Comparison of ENCODE assay signal across 11 cellular contexts in genomic region chr14:104787736-104788532, GRCh38. TPM values are rescaled to one million over a fixed set of nuclear protein-coding genes. Genes with fewer than 3 reads are reported as not detected.
DNase-seq lines count a peak whose midpoint lies in the region; ATAC-seq, FAIRE-seq and TF ChIP-seq lines count a peak whose summit lies in the region.
"Had no signal": no experiment of that assay in that cellular context is flagged by ENCODE, and none has a peak within 500 bp of the region (broad histone marks: within the 10 kb centered on the region; RNA-seq: fewer than 3 reads in every experiment).

No MANE protein-coding gene starts in this region.

- WGBS in HepG2 (ENCODE audit: low lambda C conversion rate): 100% methylated on average over 4 of the region's 14 CpGs
- WGBS in right lobe of liver (ENCODE audit: insufficient coverage, low coverage, low lambda C conversion rate, missing lambda C conversion rate): 55% methylated on average over 5 of the region's 14 CpGs
- WGBS in ectodermal cell, 2 experiments: 90 to 92% methylated on average over 14 of the region's 14 CpGs

- H3K9me3 ChIP-seq in HepG2 (ENCODE audit: low read length): no peaks in the 10 kb centered on the region
- no peaks in the 10 kb centered on the region for H3K9me3 ChIP-seq in right lobe of liver
- no peaks in the 10 kb centered on the region for H3K9me3 ChIP-seq in ectodermal cell (ENCODE audit: control insufficient read depth, low read length)

- peaks cover 6% of the 10 kb centered on the region for H3K79me2 ChIP-seq in HepG2 (ENCODE audit: insufficient read depth, low read length)

- H3K4me2 ChIP-seq in HepG2 (ENCODE audit: low read depth, low read length): no peak overlapping the region

- H3K27me3 ChIP-seq in HepG2 (ENCODE audit: control insufficient read depth in 1 of 2, insufficient read depth in 2 of 2, low read length in 2 of 2) (no peaks in the 10 kb centered on the region), right lobe of liver (no peaks in the 10 kb centered on the region), ectodermal cell (ENCODE audit: control insufficient read depth, insufficient read depth, low read length, poor library complexity, severe bottlenecking) (no peaks in the 10 kb centered on the region)

- peaks cover 3% of the 10 kb centered on the region for H3K36me3 Mint-ChIP-seq in T-cell
- no peaks in the 10 kb centered on the region for H3K36me3 Mint-ChIP-seq in natural killer cell treated with Interleukin-12 subunit alpha and Interleukin-12 subunit beta and Interleukin-15 and Interleukin-18, amount 100 ng/mL, for 72 hours

- H3K27ac ChIP-seq in HepG2 (ENCODE audit: extremely low read length, insufficient read depth, low read length) (no peak overlapping the region), right lobe of liver (peak overlapping the region in 1 of 3 donors; percentile 58), ectodermal cell (ENCODE audit: insufficient read depth, low read depth, low read length, poor library complexity, severe bottlenecking) (peak overlapping the region; percentile 26)

- H3K4me3 ChIP-seq in HepG2 (replicated peaks in 1 of 3; ENCODE audit: insufficient read depth in 1 of 3, low read depth in 2 of 3, low read length in 3 of 3) (no peak overlapping the region), right lobe of liver (no peak overlapping the region), ectodermal cell (ENCODE audit: insufficient read depth, low read depth, low read length) (no peak overlapping the region)

- no TSS peak for BruUV-seq in HepG2 (replicated peaks; lab: Mats Ljungman, UMichigan)

- no peak overlapping the region for H3K27ac Mint-ChIP-seq in T-cell
- H3K27ac Mint-ChIP-seq in natural killer cell treated with Interleukin-12 subunit alpha and Interleukin-12 subunit beta and Interleukin-15 and Interleukin-18, amount 100 ng/mL, for 72 hours: no peak overlapping the region
- H3K27ac Mint-ChIP-seq: activated T-cell treated with anti-CD3 and anti-CD28 coated beads, Interleukin-2, amount 50 U/mL, for 72 hours had no signal

- no peaks in the 10 kb centered on the region for H3K9me3 Mint-ChIP-seq in T-cell
- H3K9me3 Mint-ChIP-seq in natural killer cell treated with Interleukin-12 subunit alpha and Interleukin-12 subunit beta and Interleukin-15 and Interleukin-18, amount 100 ng/mL, for 72 hours: no peaks in the 10 kb centered on the region
- H3K9me3 Mint-ChIP-seq: activated T-cell treated with anti-CD3 and anti-CD28 coated beads, Interleukin-2, amount 50 U/mL, for 72 hours had no signal

- ATAC-seq in HepG2 (no peak), right lobe of liver (no peak), GM18868 (IDR thresholded peaks at IDR 0.05; ENCODE audit: unreplicated experiment) (no peak), HG03139 (IDR thresholded peaks at IDR 0.05; ENCODE audit: unreplicated experiment) (no peak), T-cell (replicated peaks in 1 of 4) (no peak)
- ATAC-seq in natural killer cell treated with Interleukin-12 subunit alpha and Interleukin-12 subunit beta and Interleukin-15 and Interleukin-18, amount 100 ng/mL, for 72 hours: no peak
- ATAC-seq: activated T-cell treated with anti-CD3 and anti-CD28 coated beads, Interleukin-2, amount 50 U/mL, for 72 hours had no signal

- H3K36me3 ChIP-seq in HepG2 (replicated peaks in 1 of 2; ENCODE audit: control insufficient read depth in 1 of 2, insufficient read depth in 2 of 2, low read length in 2 of 2) (peaks cover 16 to 25% of the 10 kb centered on the region in 2 experiments; a peak in 3 of 5 replicates), right lobe of liver (peaks cover 0 to 3% (median 0%) of the 10 kb centered on the region in 4 donors), ectodermal cell (ENCODE audit: control insufficient read depth, insufficient read depth, low read length) (no peaks in the 10 kb centered on the region)

- TF ChIP-seq EP300 in HepG2 (IDR thresholded peaks at IDR 0.05; ENCODE audit: low read depth in 2 of 2, low read length in 2 of 2) (no peak), HepG2 (CRISPR knock-in tag; IDR thresholded peaks at IDR 0.05; ENCODE audit: borderline replicate concordance) (no peak)

- H3K4me3 Mint-ChIP-seq in T-cell: peak overlapping the region in 1 of 3 donors; percentile 20
- H3K4me3 Mint-ChIP-seq in natural killer cell treated with Interleukin-12 subunit alpha and Interleukin-12 subunit beta and Interleukin-15 and Interleukin-18, amount 100 ng/mL, for 72 hours: no peak overlapping the region
- H3K4me3 Mint-ChIP-seq: activated T-cell treated with anti-CD3 and anti-CD28 coated beads, Interleukin-2, amount 50 U/mL, for 72 hours had no signal

- in situ Hi-C loops in HepG2 (cut with HindIII; ENCODE audit: extremely low pct_ligation_motif_present, low pct_unique_long_range_greater_than_20kb): no loop called here

- TF ChIP-seq POLR2A in HepG2 (IDR thresholded peaks at IDR 0.05; ENCODE audit: insufficient read depth in 1 of 2, low read depth in 2 of 2, low read length in 2 of 2): no peak
- no peak for TF ChIP-seq POLR2A in right lobe of liver (IDR thresholded peaks at IDR 0.05)

- no peak for TF ChIP-seq CTCF in HepG2 (CRISPR knock-in tag; IDR thresholded peaks at IDR 0.05)
- no peak for TF ChIP-seq CTCF in right lobe of liver (IDR thresholded peaks at IDR 0.05)

- no peak overlapping the region for H2AFZ ChIP-seq in HepG2 (ENCODE audit: low read length)

- POLR2A ChIA-PET in HepG2 (lab: Yijun Ruan, JAX): interaction anchor here (1.7 kb wide), 1 partner anchor 19 kb away, joined by 4 read pairs; no protein-coding TSS in a partner anchor
- POLR2A ChIA-PET in T-cell (lab: Charles Lee): no interaction called here

- H3K9ac ChIP-seq in HepG2 (ENCODE audit: insufficient read depth, low read depth, low read length): no peak overlapping the region

- TF ChIP-seq RAD21 in HepG2 (CRISPR knock-in tag; IDR thresholded peaks at IDR 0.05): no peak

- FAIRE-seq in HepG2 (lab: Jason Lieb, UNC): no peak

- H4K20me1 ChIP-seq in HepG2 (ENCODE audit: insufficient read depth, low read length): 0 out of 2 replicates have a peak, but pooled peaks cover 6% of the 10 kb centered on the region

- DNase-seq in HepG2 (ENCODE audit: low spot score) (no peak), right lobe of liver (no peak), NCI-H2227 (lab: John Stamatoyannopoulos, UW; ENCODE audit: unreplicated experiment) (peak; percentile 85), T-cell (no peak)
- no peak for DNase-seq in natural killer cell treated with Interleukin-12 subunit alpha and Interleukin-12 subunit beta and Interleukin-15 and Interleukin-18, amount 100 ng/mL, for 72 hours (ENCODE audit: low spot score)
- DNase-seq: activated T-cell treated with anti-CD3 and anti-CD28 coated beads, Interleukin-2, amount 50 U/mL, for 72 hours; dermis blood vessel endothelial cell; posterior cingulate gyrus had no signal

- intact Hi-C loops in HepG2 (cut with micrococcal nuclease; ENCODE audit: unreplicated experiment) (no loop called here), right lobe of liver (cut with DNase I) (no loop called here)

- H3K4me1 Mint-ChIP-seq in T-cell: peaks cover 16 to 45% (median 30%) of the 10 kb centered on the region in 3 donors
- peaks cover 8 to 15% of the 10 kb centered on the region in 2 donors for H3K4me1 Mint-ChIP-seq in natural killer cell treated with Interleukin-12 subunit alpha and Interleukin-12 subunit beta and Interleukin-15 and Interleukin-18, amount 100 ng/mL, for 72 hours (ENCODE audit: low read depth in 2 of 2)

- CTCF ChIA-PET in HepG2 (lab: Yijun Ruan, JAX; ENCODE audit: low intra/inter-chr PET ratio, low total read pairs) (no interaction called here), T-cell (lab: Charles Lee) (interaction anchor here in 1 of 2 donors (0.6 kb wide), 1 partner anchor 117 kb away, joined by 3 read pairs; no protein-coding TSS in a partner anchor)

- H3K27me3 Mint-ChIP-seq in T-cell: no peaks in the 10 kb centered on the region
- H3K27me3 Mint-ChIP-seq in natural killer cell treated with Interleukin-12 subunit alpha and Interleukin-12 subunit beta and Interleukin-15 and Interleukin-18, amount 100 ng/mL, for 72 hours: no peaks in the 10 kb centered on the region

- H3K4me1 ChIP-seq in HepG2 (ENCODE audit: insufficient read depth, low read length) (peaks cover 19% of the 10 kb centered on the region), right lobe of liver (peaks cover 0 to 64% (median 30%) of the 10 kb centered on the region in 4 donors), ectodermal cell (ENCODE audit: control insufficient read depth, insufficient read depth, low read length) (no peaks in the 10 kb centered on the region)

RNA-seq across cellular contexts. Expression of gene AKT1, which starts 7.6 kb away (rescaled TPM):
- total RNA-seq in HepG2 (2016; rRNA removed; fragmentation: Illumina TruSeq; extraction: Trizol) (85.7 and 96.2 TPM in 2 replicates), right lobe of liver (10 to 100 TPM; 66.7 to 92.1 (median 83.9) TPM), T-cell (100 to 1,000 TPM in 2 of 5 donors, 10 to 100 TPM in 3; 68.4 to 113 (median 99.7) TPM)
- total RNA-seq in HepG2 (2016; cell fraction: cytosol; rRNA removed; fragmentation: Illumina TruSeq; extraction: Trizol; ENCODE audit: low read depth): 66.8 and 84.2 TPM in 2 replicates
- total RNA-seq in HepG2 (2016; cell fraction: insoluble cytoplasmic fraction; rRNA removed; fragmentation: Illumina TruSeq; extraction: Trizol): 76.8 and 97.9 TPM in 2 replicates
- 171 and 190 TPM in 2 replicates for total RNA-seq in HepG2 (2016; cell fraction: membrane; rRNA removed; fragmentation: Illumina TruSeq; extraction: Trizol)
- total RNA-seq in HepG2 (2016; cell fraction: nucleus; rRNA removed; fragmentation: Illumina TruSeq; extraction: Trizol): 48.2 and 57.1 TPM in 2 replicates
- 116 and 135 TPM in 2 replicates for polyA plus RNA-seq in HepG2 (2011; rRNA removed)
- polyA plus RNA-seq in HepG2 (2011; cell fraction: cytosol; rRNA removed): 114 and 136 TPM in 2 replicates
- polyA plus RNA-seq in HepG2 (2011; cell fraction: nucleus; rRNA removed): 362 and 435 TPM in 2 replicates
- 58.6 and 80.7 TPM in 2 replicates for polyA plus RNA-seq in HepG2 (2012)
- polyA plus RNA-seq in HepG2 (2016; cell fraction: cytosol; fragmentation: Illumina TruSeq; extraction: Trizol; ENCODE audit: low read depth): 81.6 and 107 TPM in 2 replicates
- 105 and 119 TPM in 2 replicates for polyA plus RNA-seq in HepG2 (2016; cell fraction: insoluble cytoplasmic fraction; fragmentation: Illumina TruSeq; extraction: Trizol; ENCODE audit: low read depth)
- 182 and 194 TPM in 2 replicates for polyA plus RNA-seq in HepG2 (2016; cell fraction: membrane; fragmentation: Illumina TruSeq; extraction: Trizol; ENCODE audit: low read depth)
- 146 and 159 TPM in 2 replicates for polyA plus RNA-seq in HepG2 (2016; cell fraction: nucleus; fragmentation: Illumina TruSeq; extraction: Trizol; ENCODE audit: insufficient read depth, low read depth)
- 159 and 183 TPM in 2 replicates for polyA minus RNA-seq in HepG2 (2011; rRNA and poly(A)+ RNA removed; ENCODE audit: low replicate concordance)
- 76.1 and 78.3 TPM in 2 replicates for polyA minus RNA-seq in HepG2 (2011; cell fraction: cytosol; rRNA and poly(A)+ RNA removed)
- 46.7 and 48.0 TPM in 2 replicates for polyA minus RNA-seq in HepG2 (2011; cell fraction: nucleus; rRNA and poly(A)+ RNA removed)
- 85.5 TPM for polyA plus RNA-seq in ectodermal cell (2013, experiment 1 of 4)
- 81.3 TPM for polyA plus RNA-seq in ectodermal cell (2013, experiment 2 of 4)
- polyA plus RNA-seq in ectodermal cell (2013, experiment 3 of 4): 59.4 TPM
- 66.3 TPM for polyA plus RNA-seq in ectodermal cell (2013, experiment 4 of 4)
- 100 to 1,000 TPM; 128 to 229 TPM for total RNA-seq in natural killer cell treated with Interleukin-12 subunit alpha and Interleukin-12 subunit beta and Interleukin-15 and Interleukin-18, amount 100 ng/mL, for 72 hours

RNA-seq across cellular contexts. Expression of gene ZBTB42, which starts 13.0 kb away (rescaled TPM):
- 3.2 and 4.2 TPM in 2 replicates for total RNA-seq in HepG2 (2016; rRNA removed; fragmentation: Illumina TruSeq; extraction: Trizol)
- total RNA-seq in HepG2 (2016; cell fraction: cytosol; rRNA removed; fragmentation: Illumina TruSeq; extraction: Trizol; ENCODE audit: low read depth): 1.2 and 1.6 TPM in 2 replicates
- total RNA-seq in HepG2 (2016; cell fraction: insoluble cytoplasmic fraction; rRNA removed; fragmentation: Illumina TruSeq; extraction: Trizol): 2.4 and 3.9 TPM in 2 replicates
- total RNA-seq in HepG2 (2016; cell fraction: membrane; rRNA removed; fragmentation: Illumina TruSeq; extraction: Trizol): 4.3 and 4.4 TPM in 2 replicates
- 3.6 and 4.2 TPM in 2 replicates for total RNA-seq in HepG2 (2016; cell fraction: nucleus; rRNA removed; fragmentation: Illumina TruSeq; extraction: Trizol)
- polyA plus RNA-seq in HepG2 (2011; rRNA removed): 2.8 and 4.0 TPM in 2 replicates
- polyA plus RNA-seq in HepG2 (2011; cell fraction: cytosol; rRNA removed): 3.7 and 4.3 TPM in 2 replicates
- polyA plus RNA-seq in HepG2 (2011; cell fraction: nucleus; rRNA removed): 7.2 and 7.5 TPM in 2 replicates
- 3.6 and 4.3 TPM in 2 replicates for polyA plus RNA-seq in HepG2 (2012)
- 1.0 and 1.1 TPM in 2 replicates for polyA plus RNA-seq in HepG2 (2016; cell fraction: cytosol; fragmentation: Illumina TruSeq; extraction: Trizol; ENCODE audit: low read depth)
- 2.3 and 2.7 TPM in 2 replicates for polyA plus RNA-seq in HepG2 (2016; cell fraction: insoluble cytoplasmic fraction; fragmentation: Illumina TruSeq; extraction: Trizol; ENCODE audit: low read depth)
- polyA plus RNA-seq in HepG2 (2016; cell fraction: membrane; fragmentation: Illumina TruSeq; extraction: Trizol; ENCODE audit: low read depth): 3.4 and 3.5 TPM in 2 replicates
- polyA plus RNA-seq in HepG2 (2016; cell fraction: nucleus; fragmentation: Illumina TruSeq; extraction: Trizol; ENCODE audit: insufficient read depth, low read depth): 2.8 and 3.1 TPM in 2 replicates
- polyA minus RNA-seq in HepG2 (2011; rRNA and poly(A)+ RNA removed; ENCODE audit: low replicate concordance): 6.6 and 17.0 TPM in 2 replicates
- 6.2 and 8.1 TPM in 2 replicates for polyA minus RNA-seq in HepG2 (2011; cell fraction: cytosol; rRNA and poly(A)+ RNA removed)
- 8.2 TPM in 2 replicates for polyA minus RNA-seq in HepG2 (2011; cell fraction: nucleus; rRNA and poly(A)+ RNA removed)
- total RNA-seq in right lobe of liver: 10 to 100 TPM in 2 of 6 experiments, 1 to 10 TPM in 4; 2.2 to 13.7 (median 3.6) TPM
- polyA plus RNA-seq in ectodermal cell (2013, experiment 1 of 4): 0.87 TPM
- polyA plus RNA-seq in ectodermal cell (2013, experiment 2 of 4): 1.2 TPM
- 1.2 TPM for polyA plus RNA-seq in ectodermal cell (2013, experiment 3 of 4)
- polyA plus RNA-seq in ectodermal cell (2013, experiment 4 of 4): 0.93 TPM
- 10 to 100 TPM in 1 of 5 donors, 1 to 10 TPM in 4; 3.5 to 10.5 (median 9.4) TPM for total RNA-seq in T-cell
- total RNA-seq in natural killer cell treated with Interleukin-12 subunit alpha and Interleukin-12 subunit beta and Interleukin-15 and Interleukin-18, amount 100 ng/mL, for 72 hours: 1 to 10 TPM; 1.3 to 3.0 TPM

RNA-seq across cellular contexts. Expression of gene SIVA1, which starts 35.0 kb away (rescaled TPM):
- 153 and 186 TPM in 2 replicates for total RNA-seq in HepG2 (2016; rRNA removed; fragmentation: Illumina TruSeq; extraction: Trizol)
- 171 and 229 TPM in 2 replicates for total RNA-seq in HepG2 (2016; cell fraction: cytosol; rRNA removed; fragmentation: Illumina TruSeq; extraction: Trizol; ENCODE audit: low read depth)
- total RNA-seq in HepG2 (2016; cell fraction: insoluble cytoplasmic fraction; rRNA removed; fragmentation: Illumina TruSeq; extraction: Trizol): 166 and 191 TPM in 2 replicates
- total RNA-seq in HepG2 (2016; cell fraction: membrane; rRNA removed; fragmentation: Illumina TruSeq; extraction: Trizol): 186 and 219 TPM in 2 replicates
- 86.2 and 101 TPM in 2 replicates for total RNA-seq in HepG2 (2016; cell fraction: nucleus; rRNA removed; fragmentation: Illumina TruSeq; extraction: Trizol)
- 123 and 142 TPM in 2 replicates for polyA plus RNA-seq in HepG2 (2011; rRNA removed)
- 108 and 239 TPM in 2 replicates for polyA plus RNA-seq in HepG2 (2011; cell fraction: cytosol; rRNA removed)
- 125 and 162 TPM in 2 replicates for polyA plus RNA-seq in HepG2 (2011; cell fraction: nucleus; rRNA removed)
- 61.3 and 68.1 TPM in 2 replicates for polyA plus RNA-seq in HepG2 (2012)
- 162 and 202 TPM in 2 replicates for polyA plus RNA-seq in HepG2 (2016; cell fraction: cytosol; fragmentation: Illumina TruSeq; extraction: Trizol; ENCODE audit: low read depth)
- polyA plus RNA-seq in HepG2 (2016; cell fraction: insoluble cytoplasmic fraction; fragmentation: Illumina TruSeq; extraction: Trizol; ENCODE audit: low read depth): 128 and 130 TPM in 2 replicates
- polyA plus RNA-seq in HepG2 (2016; cell fraction: membrane; fragmentation: Illumina TruSeq; extraction: Trizol; ENCODE audit: low read depth): 134 and 168 TPM in 2 replicates
- 129 and 133 TPM in 2 replicates for polyA plus RNA-seq in HepG2 (2016; cell fraction: nucleus; fragmentation: Illumina TruSeq; extraction: Trizol; ENCODE audit: insufficient read depth, low read depth)
- polyA minus RNA-seq in HepG2 (2011; rRNA and poly(A)+ RNA removed; ENCODE audit: low replicate concordance): 49.5 and 64.5 TPM in 2 replicates
- polyA minus RNA-seq in HepG2 (2011; cell fraction: cytosol; rRNA and poly(A)+ RNA removed): 22.7 and 31.5 TPM in 2 replicates
- polyA minus RNA-seq in HepG2 (2011; cell fraction: nucleus; rRNA and poly(A)+ RNA removed): 17.3 and 18.4 TPM in 2 replicates
- 100 to 1,000 TPM in 2 of 6 experiments, 10 to 100 TPM in 4; 38.1 to 252 (median 50.6) TPM for total RNA-seq in right lobe of liver
- 94.0 TPM for polyA plus RNA-seq in ectodermal cell (2013, experiment 1 of 4)
- 94.2 TPM for polyA plus RNA-seq in ectodermal cell (2013, experiment 2 of 4)
- polyA plus RNA-seq in ectodermal cell (2013, experiment 3 of 4): 110 TPM
- 109 TPM for polyA plus RNA-seq in ectodermal cell (2013, experiment 4 of 4)
- total RNA-seq in T-cell: 10 to 100 TPM; 62.3 to 93.5 (median 79.5) TPM
- 100 to 1,000 TPM in 1 of 2 donors, 10 to 100 TPM in 1; 74.5 to 157 TPM for total RNA-seq in natural killer cell treated with Interleukin-12 subunit alpha and Interleukin-12 subunit beta and Interleukin-15 and Interleukin-18, amount 100 ng/mL, for 72 hours
